In the genomic region with DNA sequence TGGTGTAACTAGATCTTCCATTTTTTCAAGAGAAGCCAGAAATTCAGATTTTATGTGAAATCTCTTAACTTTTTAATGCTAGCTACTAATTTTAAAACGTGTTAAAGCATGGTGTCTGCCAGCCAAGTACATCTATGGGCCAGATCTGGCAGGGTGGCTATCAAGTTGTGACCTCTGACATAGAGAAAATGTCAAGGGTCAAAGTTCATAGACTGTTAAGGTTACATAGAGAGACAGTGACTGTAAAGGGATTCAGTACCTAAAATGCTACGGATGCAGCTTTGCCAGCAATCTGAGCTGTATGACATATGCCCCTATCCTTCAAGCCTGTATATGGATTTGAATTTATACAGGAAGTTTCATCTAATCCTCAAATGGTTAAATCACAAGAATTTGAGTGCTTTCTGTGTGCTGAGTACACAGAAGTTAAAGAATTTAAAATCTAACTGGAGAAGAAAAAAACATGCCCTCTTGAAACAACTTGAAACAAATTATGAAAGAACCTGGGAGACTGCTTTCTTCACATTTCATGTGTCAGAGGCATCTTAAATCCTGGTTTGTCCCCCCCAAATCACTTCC, we compare ENCODE assay signal across 9 cellular contexts. TPM values are rescaled to one million over a fixed set of nuclear protein-coding genes. Genes with fewer than 3 reads are reported as not detected.
DNase-seq lines count a peak whose midpoint lies in the region; ATAC-seq, FAIRE-seq and TF ChIP-seq lines count a peak whose summit lies in the region.
"Had no signal": no experiment of that assay in that cellular context is flagged by ENCODE, and none has a peak within 500 bp of the region (broad histone marks: within the 10 kb centered on the region; RNA-seq: fewer than 3 reads in every experiment).

No MANE protein-coding gene starts in this region.

- FAIRE-seq in GM12891 (lab: Jason Lieb, UNC) (peak; percentile 54), small intestine (lab: Jason Lieb, UNC) (no peak)

- no peak for TF ChIP-seq EP300 in gastroesophageal sphincter (IDR thresholded peaks at IDR 0.05)

- H3K79me2 ChIP-seq in SU-DHL-6 (ENCODE audit: insufficient read depth, low read length), result no peaks in the 10 kb centered on the region

- peak overlapping the region; percentile 97 for H2AFZ ChIP-seq in SU-DHL-6 (ENCODE audit: low read depth, low read length, severe bottlenecking)

- H3K36me3 ChIP-seq in SU-DHL-6 (ENCODE audit: low read length), result no peaks in the 10 kb centered on the region
- H3K36me3 ChIP-seq in gastroesophageal sphincter, result peaks cover 0 to 5% of the 10 kb centered on the region in 2 donors
- H3K36me3 ChIP-seq in small intestine (ENCODE audit: control insufficient read depth in 2 of 2, insufficient read depth in 2 of 2, low read length in 2 of 2), result no peaks in the 10 kb centered on the region

- no peaks in the 10 kb centered on the region for H3K27me3 ChIP-seq in SU-DHL-6 (ENCODE audit: low read length)
- H3K27me3 ChIP-seq in gastroesophageal sphincter, result no peaks in the 10 kb centered on the region
- no peaks in the 10 kb centered on the region for H3K27me3 ChIP-seq in small intestine (ENCODE audit: control insufficient read depth in 2 of 2, insufficient read depth in 2 of 2, low read length in 2 of 2)

- H3K4me3 ChIP-seq in SU-DHL-6 (ENCODE audit: insufficient read depth, low read length, poor library complexity, severe bottlenecking), result peak overlapping the region; percentile 46
- H3K4me3 ChIP-seq in gastroesophageal sphincter, result peak overlapping the region; percentile 55 to 90
- peak overlapping the region; percentile 42 to 61 for H3K4me3 ChIP-seq in small intestine (ENCODE audit: low read depth in 1 of 2, low read length in 2 of 2)

- TF ChIP-seq CTCF in SU-DHL-6 (IDR thresholded peaks at IDR 0.05; ENCODE audit: insufficient read depth, low read length, poor library complexity, severe bottlenecking) (no peak), gastroesophageal sphincter (IDR thresholded peaks at IDR 0.05) (no peak)

- no peaks in the 10 kb centered on the region for H3K9me2 ChIP-seq in SU-DHL-6 (replicated peaks; ENCODE audit: insufficient read depth, low read length)

- WGBS in gastroesophageal sphincter (ENCODE audit: low coverage in 1 of 2), 2 donors, result 22 to 61% methylated on average over 1 to 2 of the region's 2 CpGs
- 49 to 61% (median 53%) methylated on average over 2 of the region's 2 CpGs for WGBS in small intestine, 3 donors

- TF ChIP-seq POLR2A in GM12891 (IDR thresholded peaks at IDR 0.05; ENCODE audit: low read depth, low read length), result no peak
- TF ChIP-seq POLR2A in gastroesophageal sphincter (IDR thresholded peaks at IDR 0.05), result no peak

- peak overlapping the region; percentile 71 for H3K4me2 ChIP-seq in SU-DHL-6 (ENCODE audit: low read depth, low read length, poor library complexity, severe bottlenecking)

- no peak for DNase-seq in GM12891 (ENCODE audit: insufficient read length, low spot score)
- no peak for DNase-seq in small intestine
- DNase-seq in SIG-M5 treated with dmso at 0.1 percent for 504 hours (lab: John Stamatoyannopoulos, UW; ENCODE audit: unreplicated experiment), result no peak
- DNase-seq in middle frontal gyrus (ENCODE audit: extremely low spot score, low spot score), result no peak
- DNase-seq: SIG-M5 had no signal

- H3K4me1 ChIP-seq in gastroesophageal sphincter (peaks cover 0 to 46% (median 13%) of the 10 kb centered on the region in 3 donors), small intestine (ENCODE audit: control insufficient read depth in 2 of 2, insufficient read depth in 1 of 2, low read depth in 1 of 2, low read length in 1 of 2) (no peaks in the 10 kb centered on the region)

- no peaks in the 10 kb centered on the region for H3K9me3 ChIP-seq in SU-DHL-6 (ENCODE audit: insufficient read depth, low read length)
- no peaks in the 10 kb centered on the region for H3K9me3 ChIP-seq in gastroesophageal sphincter
- no peaks in the 10 kb centered on the region for H3K9me3 ChIP-seq in small intestine (ENCODE audit: control insufficient read depth, low read depth)

- H3K9ac ChIP-seq in SU-DHL-6 (ENCODE audit: low read length), result peak overlapping the region; percentile 47

- ATAC-seq in gastroesophageal sphincter (no peak), GM19455 (IDR thresholded peaks at IDR 0.05; ENCODE audit: unreplicated experiment) (no peak), GM19351 (IDR thresholded peaks at IDR 0.05; ENCODE audit: unreplicated experiment) (no peak)

- H4K20me1 ChIP-seq in SU-DHL-6 (ENCODE audit: low read depth, low read length), result no peaks in the 10 kb centered on the region

- H3K27ac ChIP-seq in SU-DHL-6 (ENCODE audit: low read depth, low read length) (no peak overlapping the region), gastroesophageal sphincter (peak overlapping the region; percentile 61 to 96 (median 91)), small intestine (ENCODE audit: low read depth in 1 of 2, low read length in 1 of 2) (peak overlapping the region; percentile 13 to 95)

- H3F3A ChIP-seq in SU-DHL-6 (ENCODE audit: insufficient read depth), result no peaks in the 10 kb centered on the region

TF ChIP-seq in GM12891, 5 proteins besides CTCF, POLR2A, EP300 and RAD21:
- TF ChIP-seq PAX5 (IDR thresholded peaks at IDR 0.05; ENCODE audit: insufficient read depth, low read length, severe bottlenecking) (no peak), POLR2AphosphoS5 (IDR thresholded peaks at IDR 0.05; ENCODE audit: low read depth, low read length) (no peak), SPI1 (IDR thresholded peaks at IDR 0.05; ENCODE audit: low read depth, low read length) (no peak), TAF1 (IDR thresholded peaks at IDR 0.05; ENCODE audit: low read depth, low read length) (no peak), POU2F2 (IDR thresholded peaks at IDR 0.05; ENCODE audit: low read depth, low read length) (no peak)

RNA-seq across cellular contexts. Expression of a gene that starts 1.0 kb away (rescaled TPM):
- polyA plus RNA-seq in GM12891 (2012; ENCODE audit: low read depth, missing spikeins), result 7.7 TPM
- 10 to 100 TPM; 19.8 to 28.7 (median 22.6) TPM for total RNA-seq in gastroesophageal sphincter
- 1 to 10 TPM in 2 of 3 donors, under 1 TPM in 1; 0.89 to 6.4 (median 3.0) TPM for polyA plus RNA-seq in small intestine

RNA-seq across cellular contexts. Expression of a gene that starts 52.5 kb away (rescaled TPM):
- 11.3 TPM for polyA plus RNA-seq in GM12891 (2012; ENCODE audit: low read depth, missing spikeins)
- 10 to 100 TPM; 15.6 to 23.9 (median 17.5) TPM for total RNA-seq in gastroesophageal sphincter
- 10 to 100 TPM; 26.2 to 72.2 (median 35.4) TPM for polyA plus RNA-seq in small intestine
